ENCODE assay signal across 9 cellular contexts in genomic region chr7:142669074-142669654, GRCh38.
DNase-seq lines count a peak whose midpoint lies in the region; ATAC-seq and TF ChIP-seq lines count a peak whose summit lies in the region.
"Had no signal": no experiment of that assay in that cellular context is flagged by ENCODE, and none has a peak within 500 bp of the region (broad histone marks: within the 10 kb centered on the region; RNA-seq: fewer than 3 reads in every experiment).

No MANE protein-coding gene starts in this region.

- H3K4me1 Mint-ChIP-seq in brain (no peaks in the 10 kb centered on the region), osteocyte (ENCODE audit: unreplicated experiment) (no peaks in the 10 kb centered on the region)

- TF ChIP-seq CTCF in GM10248 (IDR thresholded peaks at IDR 0.05; ENCODE audit: control extremely low read depth, extremely low read depth, low read depth, missing control alignments) = peak; percentile 23
- peak; percentile 33 to 44 for TF ChIP-seq CTCF in brain (conservative IDR thresholded peaks at IDR 0.05)
- TF ChIP-seq CTCF in osteocyte (IDR thresholded peaks at IDR 0.05) = peak; percentile 26

- DNase-seq in GM10248 (ENCODE audit: extremely low spot score) (no peak), LHCN-M2 (ENCODE audit: low read depth) (peak; percentile 63), osteocyte (ENCODE audit: extremely low spot score, unreplicated experiment) (no peak)
- DNase-seq in stimulated activated CD4-positive, alpha-beta T cell treated with anti-CD3 and anti-CD28 coated beads, Interleukin-2, amount 100 ng/mL, for 48 hours = no peak
- DNase-seq in activated effector memory CD4-positive, alpha-beta T cell treated with anti-CD3 and anti-CD28 coated beads, Interleukin-2, amount 50 U/mL, for 16 hours = no peak
- DNase-seq: NCI-H1417 treated with DMSO at 0.1 percent for 48 hours had no signal

- H3K9me3 Mint-ChIP-seq in brain = peaks cover 0 to 2% (median 0%) of the 10 kb centered on the region in 5 experiments
- no peaks in the 10 kb centered on the region for H3K9me3 Mint-ChIP-seq in osteocyte (ENCODE audit: unreplicated experiment)

- POLR2A ChIA-PET in GM10248 (lab: Yijun Ruan, JAX) = no interaction called here

- ATAC-seq in GM18511 (IDR thresholded peaks at IDR 0.05; ENCODE audit: unreplicated experiment) (no peak), GM18858 (IDR thresholded peaks at IDR 0.05; ENCODE audit: unreplicated experiment) (no peak)

- no peaks in the 10 kb centered on the region for H3K27me3 Mint-ChIP-seq in brain
- peaks cover 13% of the 10 kb centered on the region for H3K27me3 Mint-ChIP-seq in osteocyte (ENCODE audit: unreplicated experiment)

- CTCF ChIA-PET in GM10248 (lab: Yijun Ruan, JAX) = interaction anchor here (1.0 to 5.6 kb wide), 10 partner anchors 10 to 141 kb away, joined by 3 to 34 read pairs (median 4); partner anchors contain the start of gene PRSS2

- H3K27ac Mint-ChIP-seq in brain (no peak overlapping the region), osteocyte (ENCODE audit: unreplicated experiment) (no peak overlapping the region)

- no peaks in the 10 kb centered on the region for H3K36me3 Mint-ChIP-seq in brain
- no peaks in the 10 kb centered on the region for H3K36me3 Mint-ChIP-seq in osteocyte (ENCODE audit: unreplicated experiment)

- H3K4me3 Mint-ChIP-seq in brain = no peak overlapping the region
- H3K4me3 Mint-ChIP-seq in osteocyte (ENCODE audit: unreplicated experiment) = no peak overlapping the region
